ENCODE assay signal across 15 cellular contexts in the genomic region with DNA sequence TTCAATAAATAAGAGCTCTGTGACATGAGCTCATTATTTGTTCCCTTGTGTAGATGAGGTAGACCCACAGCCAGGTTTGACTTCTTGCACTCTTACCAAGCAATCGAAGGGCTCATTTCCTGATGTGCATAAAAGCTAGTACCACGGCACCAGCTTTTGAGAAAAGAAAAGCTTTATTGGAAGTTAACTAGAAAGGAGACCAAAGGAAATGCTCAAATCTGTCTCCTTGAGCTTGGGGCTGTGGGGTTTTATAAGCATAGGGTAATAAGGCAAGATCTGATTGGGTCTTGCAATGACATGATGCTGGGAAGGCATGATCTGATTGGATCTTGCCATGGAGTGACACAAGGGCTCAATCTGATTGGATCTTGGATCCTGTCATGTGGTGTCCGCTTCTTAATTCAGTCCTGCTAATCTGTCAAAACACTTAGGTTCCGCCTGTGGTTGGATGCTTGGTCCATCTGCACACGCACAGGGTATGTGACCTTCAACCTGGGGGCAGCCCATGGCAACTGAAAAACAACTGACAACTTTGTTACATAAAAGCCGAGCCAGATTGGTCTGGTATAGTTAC. TPM values are rescaled to one million over a fixed set of nuclear protein-coding genes. Genes with fewer than 3 reads are reported as not detected.
A peak's percentile ranks its signal among the peaks of the same experiment; 100 is the strongest.
DNase-seq lines count a peak whose midpoint lies in the region; ATAC-seq lines count a peak whose summit lies in the region.
"Had no signal": no experiment of that assay in that cellular context is flagged by ENCODE, and none has a peak within 500 bp of the region (broad histone marks: within the 10 kb centered on the region; RNA-seq: fewer than 3 reads in every experiment).

No MANE protein-coding gene starts in this region.

- no peaks in the 10 kb centered on the region for H3K9me3 Mint-ChIP-seq in activated CD8-positive, alpha-beta T cell treated with anti-CD3 and anti-CD28 coated beads, Interleukin-2, amount 10 ng/mL, durations not matched to agents 7 days and 5 days (ENCODE audit: insufficient read depth)
- H3K9me3 Mint-ChIP-seq in activated T-cell treated with anti-CD3 and anti-CD28 coated beads, Interleukin-2, amount 50 U/mL, for 24 hours: no peaks in the 10 kb centered on the region

- no peaks in the 10 kb centered on the region for H3K36me3 Mint-ChIP-seq in activated CD8-positive, alpha-beta T cell treated with anti-CD3 and anti-CD28 coated beads, Interleukin-2, amount 10 ng/mL, durations not matched to agents 7 days and 5 days (ENCODE audit: low read depth)
- no peaks in the 10 kb centered on the region for H3K36me3 Mint-ChIP-seq in activated T-cell treated with anti-CD3 and anti-CD28 coated beads, Interleukin-2, amount 50 U/mL, for 24 hours (ENCODE audit: low read depth)
- H3K36me3 Mint-ChIP-seq: CD14-positive monocyte had no signal

- no peak overlapping the region for H3K27ac Mint-ChIP-seq in activated CD8-positive, alpha-beta T cell treated with anti-CD3 and anti-CD28 coated beads, Interleukin-2, amount 10 ng/mL, durations not matched to agents 7 days and 5 days
- no peak overlapping the region for H3K27ac Mint-ChIP-seq in activated T-cell treated with anti-CD3 and anti-CD28 coated beads, Interleukin-2, amount 50 U/mL, for 24 hours

- CTCF ChIA-PET in activated CD8-positive, alpha-beta T cell treated with anti-CD3 and anti-CD28 coated beads, Interleukin-2, amount 10 ng/mL, durations not matched to agents 7 days and 5 days (lab: Charles Lee): no interaction called here

- POLR2A ChIA-PET in activated CD8-positive, alpha-beta T cell treated with anti-CD3 and anti-CD28 coated beads, Interleukin-2, amount 10 ng/mL, durations not matched to agents 7 days and 5 days (lab: Charles Lee): no interaction called here

- ATAC-seq in activated CD8-positive, alpha-beta T cell treated with anti-CD3 and anti-CD28 coated beads, Interleukin-2, amount 10 ng/mL, durations not matched to agents 7 days and 5 days: no peak
- ATAC-seq: A549, PC-3 had no signal

- peaks cover 9% of the 10 kb centered on the region for H3K4me1 Mint-ChIP-seq in activated CD8-positive, alpha-beta T cell treated with anti-CD3 and anti-CD28 coated beads, Interleukin-2, amount 10 ng/mL, durations not matched to agents 7 days and 5 days (ENCODE audit: low read depth)
- peaks cover 22% of the 10 kb centered on the region for H3K4me1 Mint-ChIP-seq in activated T-cell treated with anti-CD3 and anti-CD28 coated beads, Interleukin-2, amount 50 U/mL, for 24 hours (ENCODE audit: low read depth)
- H3K4me1 Mint-ChIP-seq: CD14-positive monocyte had no signal

- DNase-seq in NCI-H748 (lab: John Stamatoyannopoulos, UW; ENCODE audit: unreplicated experiment): peak; percentile 75
- DNase-seq in NCI-H748 treated with DMSO at 0.1 percent for 48 hours (lab: John Stamatoyannopoulos, UW): no peak
- DNase-seq in NAMALWA (ENCODE audit: low spot score): peak; percentile 45
- DNase-seq in cerebellar cortex (ENCODE audit: low spot score): peak; percentile 90
- DNase-seq in activated CD8-positive, alpha-beta T cell treated with anti-CD3 and anti-CD28 coated beads, Interleukin-2, amount 10 ng/mL, durations not matched to agents 7 days and 5 days: no peak
- no peak for DNase-seq in activated T-cell treated with anti-CD3 and anti-CD28 coated beads, Interleukin-2, amount 50 U/mL, for 24 hours
- no peak for DNase-seq in stimulated activated CD4-positive, alpha-beta T cell treated with anti-CD3 and anti-CD28 coated beads, Interleukin-2, amount 100 ng/mL, for 48 hours
- DNase-seq: AML-193, MG63, NCI-H1105 treated with DMSO at 0.1 percent for 48 hours, NCI-H187 treated with DMSO at 0.1 percent for 48 hours, PC-3, SW 1271 had no signal

- peaks cover 6% of the 10 kb centered on the region for H3K27me3 Mint-ChIP-seq in activated CD8-positive, alpha-beta T cell treated with anti-CD3 and anti-CD28 coated beads, Interleukin-2, amount 10 ng/mL, durations not matched to agents 7 days and 5 days (ENCODE audit: low read depth)
- H3K27me3 Mint-ChIP-seq in activated T-cell treated with anti-CD3 and anti-CD28 coated beads, Interleukin-2, amount 50 U/mL, for 24 hours: peaks cover 47% of the 10 kb centered on the region

- H3K4me3 Mint-ChIP-seq in activated CD8-positive, alpha-beta T cell treated with anti-CD3 and anti-CD28 coated beads, Interleukin-2, amount 10 ng/mL, durations not matched to agents 7 days and 5 days: no peak overlapping the region
- no peak overlapping the region for H3K4me3 Mint-ChIP-seq in activated T-cell treated with anti-CD3 and anti-CD28 coated beads, Interleukin-2, amount 50 U/mL, for 24 hours

RNA-seq across cellular contexts. Expression of a gene that starts 47.8 kb away (rescaled TPM):
- under 1 TPM; 0.82 to 0.94 TPM for total RNA-seq in activated CD8-positive, alpha-beta T cell treated with anti-CD3 and anti-CD28 coated beads, Interleukin-2, amount 10 ng/mL, durations not matched to agents 7 days and 5 days

Comparison
In these comparisons a context has a peak if more than half of its experiments do, and no peak if none do; other contexts are left out.
1. DNase-seq: peak in NCI-H748 (single experiment), NAMALWA (single experiment) and cerebellar cortex (single experiment); none in NCI-H748 treated with DMSO at 0.1 percent for 48 hours (single experiment), activated CD8-positive, alpha-beta T cell treated with anti-CD3 and anti-CD28 coated beads, Interleukin-2, amount 10 ng/mL, durations not matched to agents 7 days and 5 days (single experiment), activated T-cell treated with anti-CD3 and anti-CD28 coated beads, Interleukin-2, amount 50 U/mL, for 24 hours (single experiment) and stimulated activated CD4-positive, alpha-beta T cell treated with anti-CD3 and anti-CD28 coated beads, Interleukin-2, amount 100 ng/mL, for 48 hours (0 of 2).